ENCODE assay signal across 1 cellular context in genomic region chr3:64954995-64955636, GRCh38.
TF ChIP-seq lines count a peak whose summit lies in the region.

No MANE protein-coding gene starts in this region.

TF ChIP-seq in GM23338, 12 proteins besides CTCF, POLR2A, EP300 and RAD21 (continued from another document):
- TF ChIP-seq ETS1 (IDR thresholded peaks at IDR 0.05): no peak
- no peak for TF ChIP-seq EZH2 (IDR thresholded peaks at IDR 0.05; ENCODE audit: low read depth, unreplicated experiment)
- no peak for TF ChIP-seq JUNB (IDR thresholded peaks at IDR 0.05; ENCODE audit: unreplicated experiment)
- no peak for TF ChIP-seq NANOG (IDR thresholded peaks at IDR 0.05; ENCODE audit: borderline replicate concordance)
- no peak for TF ChIP-seq ZNF114 (CRISPR knock-in tag; IDR thresholded peaks at IDR 0.05)
- TF ChIP-seq ZNF462 (CRISPR knock-in tag; IDR thresholded peaks at IDR 0.05): no peak
